1 cellular context compared by ENCODE assay signal in the genomic region with DNA sequence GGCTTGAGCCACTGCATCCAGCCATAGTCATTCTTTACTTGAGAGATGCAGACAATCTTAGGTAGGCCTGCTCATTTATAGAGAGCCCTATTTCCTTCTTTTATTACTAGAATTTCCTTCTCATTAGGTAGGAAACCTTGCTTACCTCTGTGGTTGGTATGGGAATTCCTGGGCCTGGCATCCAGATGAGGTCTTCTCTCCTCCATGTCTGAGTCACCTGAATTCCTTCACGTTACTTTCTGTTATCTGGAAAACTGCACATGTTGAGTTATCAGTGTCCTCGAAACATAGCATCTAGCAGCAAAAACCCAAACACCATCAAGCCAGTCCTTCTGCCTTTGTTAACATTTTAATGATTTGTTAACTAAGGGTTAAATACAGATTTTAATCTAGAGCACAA.
TF ChIP-seq lines count a peak whose summit lies in the region.

No MANE protein-coding gene starts in this region.

TF ChIP-seq in GM12878, 131 proteins besides CTCF, POLR2A, EP300 and RAD21:
- TF ChIP-seq CREB1 (IDR thresholded peaks at IDR 0.05; ENCODE audit: low read depth) (no peak), NR2C2 (IDR thresholded peaks at IDR 0.05; ENCODE audit: borderline replicate concordance, control insufficient read depth, insufficient read length, low read depth) (no peak), HDAC2 (IDR thresholded peaks at IDR 0.05) (no peak), RB1 (IDR thresholded peaks at IDR 0.05; ENCODE audit: borderline replicate concordance) (no peak), ZNF207 (IDR thresholded peaks at IDR 0.05; ENCODE audit: borderline replicate concordance) (no peak), IKZF2 (IDR thresholded peaks at IDR 0.05) (no peak), GATAD2B (conservative IDR thresholded peaks at IDR 0.05; ENCODE audit: low read depth) (no peak), BMI1 (IDR thresholded peaks at IDR 0.05; ENCODE audit: borderline replicate concordance) (no peak), EED (IDR thresholded peaks at IDR 0.05; ENCODE audit: low read depth) (no peak), WRNIP1 (IDR thresholded peaks at IDR 0.05; ENCODE audit: borderline replicate concordance, low read depth, low read length) (no peak), KDM1A (IDR thresholded peaks at IDR 0.05; ENCODE audit: borderline replicate concordance) (no peak), JUNB (IDR thresholded peaks at IDR 0.05) (no peak)
- TF ChIP-seq, protein P1, sequence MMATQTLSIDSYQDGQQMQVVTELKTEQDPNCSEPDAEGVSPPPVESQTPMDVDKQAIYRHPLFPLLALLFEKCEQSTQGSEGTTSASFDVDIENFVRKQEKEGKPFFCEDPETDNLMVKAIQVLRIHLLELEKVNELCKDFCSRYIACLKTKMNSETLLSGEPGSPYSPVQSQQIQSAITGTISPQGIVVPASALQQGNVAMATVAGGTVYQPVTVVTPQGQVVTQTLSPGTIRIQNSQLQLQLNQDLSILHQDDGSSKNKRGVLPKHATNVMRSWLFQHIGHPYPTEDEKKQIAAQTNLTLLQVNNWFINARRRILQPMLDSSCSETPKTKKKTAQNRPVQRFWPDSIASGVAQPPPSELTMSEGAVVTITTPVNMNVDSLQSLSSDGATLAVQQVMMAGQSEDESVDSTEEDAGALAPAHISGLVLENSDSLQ (IDR thresholded peaks at IDR 0.05), result no peak
TF ChIP-seq in GM12878: peak in this region for 0.
